Comparison of ENCODE assay signal across 9 cellular contexts in genomic region chr3:42830437-42831320, GRCh38. TPM values are rescaled to one million over a fixed set of nuclear protein-coding genes. Genes with fewer than 3 reads are reported as not detected.
A peak's percentile ranks its signal among the peaks of the same experiment; 100 is the strongest.
DNase-seq lines count a peak whose midpoint lies in the region; ATAC-seq and TF ChIP-seq lines count a peak whose summit lies in the region.
"Had no signal": no experiment of that assay in that cellular context is flagged by ENCODE, and none has a peak within 500 bp of the region (broad histone marks: within the 10 kb centered on the region; RNA-seq: fewer than 3 reads in every experiment).

No MANE protein-coding gene starts in this region.

- H3K9ac ChIP-seq in GM23248: no peak overlapping the region

- ATAC-seq in RWPE2 (ENCODE audit: low read depth): no peak; the same call in 2 of the 3 replicates
- ATAC-seq in gastroesophageal sphincter: peak; percentile 53

- H3K9me3 Mint-ChIP-seq in type B pancreatic cell (no peaks in the 10 kb centered on the region), endothelial cell (ENCODE audit: unreplicated experiment) (no peaks in the 10 kb centered on the region)

- no peaks in the 10 kb centered on the region; the same call in 1 of the 2 replicates for H3F3A ChIP-seq in GM23248 (ENCODE audit: insufficient read depth)

- H3K4me2 ChIP-seq in GM23248 (ENCODE audit: unreplicated experiment): no peak overlapping the region

- no peak overlapping the region for H2AFZ ChIP-seq in GM23248

- H3K36me3 Mint-ChIP-seq in type B pancreatic cell (no peaks in the 10 kb centered on the region), endothelial cell (ENCODE audit: low read depth, unreplicated experiment) (no peaks in the 10 kb centered on the region)

- H3K27ac ChIP-seq in AG04450 (ENCODE audit: low read depth, low read length) (no peak overlapping the region), GM23248 (no peak overlapping the region), RWPE2 (ENCODE audit: poor library complexity, severe bottlenecking) (no peak overlapping the region), gastroesophageal sphincter (no peak overlapping the region)

- DNase-seq in AG04450 (ENCODE audit: low read depth, low spot score) (no peak), GM23248 (peak; percentile 56), RWPE2 (ENCODE audit: low spot score) (no peak), type B pancreatic cell (ENCODE audit: extremely low spot score, unreplicated experiment) (no peak), endothelial cell (ENCODE audit: low spot score) (no peak), cerebellum (ENCODE audit: low spot score) (no peak)
- no peak for DNase-seq in activated CD4-positive, alpha-beta T cell treated with anti-CD3 and anti-CD28 coated beads, Interleukin-2, amount 50 U/mL, for 4 hours

- H3K9me3 ChIP-seq in AG04450 (ENCODE audit: control insufficient read depth, insufficient read depth, low read length): no peaks in the 10 kb centered on the region
- H3K9me3 ChIP-seq in GM23248 (ENCODE audit: low read depth): no peaks in the 10 kb centered on the region
- H3K9me3 ChIP-seq in RWPE2 (ENCODE audit: severe bottlenecking): no peaks in the 10 kb centered on the region
- no peaks in the 10 kb centered on the region for H3K9me3 ChIP-seq in gastroesophageal sphincter

- H3K4me1 Mint-ChIP-seq in type B pancreatic cell (ENCODE audit: unreplicated experiment) (peaks cover 9% of the 10 kb centered on the region), endothelial cell (ENCODE audit: unreplicated experiment) (no peaks in the 10 kb centered on the region)

- H3K27me3 ChIP-seq in AG04450 (ENCODE audit: control insufficient read depth, insufficient read depth, low read length): peaks cover 10% of the 10 kb centered on the region
- 0 out of 2 replicates have a peak, but pooled peaks cover 7% of the 10 kb centered on the region for H3K27me3 ChIP-seq in GM23248 (replicated peaks; ENCODE audit: insufficient read depth)
- no peaks in the 10 kb centered on the region for H3K27me3 ChIP-seq in RWPE2 (ENCODE audit: insufficient read depth, poor library complexity, severe bottlenecking)
- H3K27me3 ChIP-seq in gastroesophageal sphincter: no peaks in the 10 kb centered on the region

- no peak for TF ChIP-seq EP300 in gastroesophageal sphincter (IDR thresholded peaks at IDR 0.05)

- TF ChIP-seq CTCF in AG04450 (IDR thresholded peaks at IDR 0.05; ENCODE audit: low read depth, low read length) (peak; percentile 41), RWPE2 (IDR thresholded peaks at IDR 0.05; ENCODE audit: poor library complexity, severe bottlenecking) (peak; percentile 65), gastroesophageal sphincter (IDR thresholded peaks at IDR 0.05) (peak; percentile 51 to 82 (median 74)), type B pancreatic cell (conservative IDR thresholded peaks at IDR 0.05) (peak; percentile 65), endothelial cell (IDR thresholded peaks at IDR 0.05; ENCODE audit: unreplicated experiment) (no peak)

- no peaks in the 10 kb centered on the region for H3K36me3 ChIP-seq in GM23248 (ENCODE audit: low read depth)
- H3K36me3 ChIP-seq in RWPE2 (ENCODE audit: low read depth): no peaks in the 10 kb centered on the region
- H3K36me3 ChIP-seq in gastroesophageal sphincter: no peaks in the 10 kb centered on the region

- 36 to 38% methylated on average over 7 of the region's 7 CpGs for WGBS in GM23248 (ENCODE audit: low coverage in 1 of 2, low lambda C conversion rate in 2 of 2, missing lambda C conversion rate in 2 of 2), 2 experiments
- 25 to 34% methylated on average over 7 of the region's 7 CpGs for WGBS in gastroesophageal sphincter (ENCODE audit: low coverage in 1 of 2), 2 donors

- POLR2A ChIA-PET in AG04450 (lab: Yijun Ruan, JAX): no interaction called here

- H3K4me3 Mint-ChIP-seq in type B pancreatic cell: no peak overlapping the region
- no peak overlapping the region for H3K4me3 Mint-ChIP-seq in endothelial cell (ENCODE audit: unreplicated experiment)

- no peak for TF ChIP-seq POLR2A in gastroesophageal sphincter (IDR thresholded peaks at IDR 0.05)

- no peaks in the 10 kb centered on the region for H3K9me2 ChIP-seq in GM23248 (ENCODE audit: insufficient read depth)

- CTCF ChIA-PET in AG04450 (lab: Charles Lee): interaction anchor here (0.5 to 1.4 kb wide), 9 partner anchors 9 to 230 kb away, joined by 3 to 5 read pairs (median 4); no protein-coding TSS in a partner anchor

- in situ Hi-C loops in GM23248 (cut with MboI): no loop called here

- H3K4me1 ChIP-seq in GM23248 (ENCODE audit: insufficient read depth): no peaks in the 10 kb centered on the region
- H3K4me1 ChIP-seq in RWPE2 (ENCODE audit: insufficient read depth, poor library complexity, severe bottlenecking): peaks cover 35% of the 10 kb centered on the region
- H3K4me1 ChIP-seq in gastroesophageal sphincter: peaks cover 0 to 17% (median 4%) of the 10 kb centered on the region in 3 donors

- H4K20me1 ChIP-seq in GM23248 (ENCODE audit: insufficient read depth): no peaks in the 10 kb centered on the region

- H3K27me3 Mint-ChIP-seq in type B pancreatic cell (peaks cover 5% of the 10 kb centered on the region), endothelial cell (ENCODE audit: unreplicated experiment) (peaks cover 2% of the 10 kb centered on the region)

- no peak overlapping the region for H3K4me3 ChIP-seq in AG04450 (ENCODE audit: low read depth, low read length)
- no peak overlapping the region for H3K4me3 ChIP-seq in GM23248
- H3K4me3 ChIP-seq in RWPE2 (ENCODE audit: severe bottlenecking): no peak overlapping the region
- H3K4me3 ChIP-seq in gastroesophageal sphincter: no peak overlapping the region

- peak overlapping the region; percentile 13 for H3K27ac Mint-ChIP-seq in type B pancreatic cell
- no peak overlapping the region for H3K27ac Mint-ChIP-seq in endothelial cell (ENCODE audit: unreplicated experiment)

- H3K79me2 ChIP-seq in GM23248 (ENCODE audit: insufficient read depth): no peaks in the 10 kb centered on the region

RNA-seq across cellular contexts. Expression of gene ACKR2, which starts 21.4 kb away (rescaled TPM):
- polyA plus RNA-seq in AG04450 (2011; rRNA removed) (0.04 TPM in 1 of 2 replicates, not detected in the other), GM23248 (2016; fragmentation: Nextera tagmentation; extraction: Ambion mirVana) (0.23 and 0.32 TPM in 2 replicates)
- not detected in 2 replicates for polyA minus RNA-seq in AG04450 (2011; rRNA and poly(A)+ RNA removed)
- 0.11 TPM in 1 of 2 replicates, not detected in the other for total RNA-seq in GM23248 (2014; rRNA removed; shearing (Covaris generic))
- total RNA-seq in gastroesophageal sphincter (1 to 10 TPM; 5.9 to 9.3 (median 7.4) TPM), type B pancreatic cell (ENCODE audit: low replicate concordance) (3.5 and 3.9 TPM in 2 replicates), endothelial cell (ENCODE audit: unreplicated experiment) (3.8 TPM), cerebellum (not detected)

RNA-seq across cellular contexts. Expression of gene HIGD1A, which starts 26.4 kb away (rescaled TPM):
- polyA plus RNA-seq in AG04450 (2011; rRNA removed) (158 and 225 TPM in 2 replicates), GM23248 (2016; fragmentation: Nextera tagmentation; extraction: Ambion mirVana) (211 and 217 TPM in 2 replicates)
- polyA minus RNA-seq in AG04450 (2011; rRNA and poly(A)+ RNA removed): 19.3 and 39.3 TPM in 2 replicates
- 154 and 173 TPM in 2 replicates for total RNA-seq in GM23248 (2014; rRNA removed; shearing (Covaris generic))
- total RNA-seq in gastroesophageal sphincter (100 to 1,000 TPM; 173 to 657 (median 393) TPM), type B pancreatic cell (ENCODE audit: low replicate concordance) (100 and 130 TPM in 2 replicates), endothelial cell (ENCODE audit: unreplicated experiment) (60.7 TPM), cerebellum (75.1 TPM)

RNA-seq across cellular contexts. Expression of gene CYP8B1, which starts 45.0 kb away (rescaled TPM):
- polyA plus RNA-seq in AG04450 (2011; rRNA removed) (not detected in 2 replicates), GM23248 (2016; fragmentation: Nextera tagmentation; extraction: Ambion mirVana) (not detected in 2 replicates)
- not detected in 2 replicates for polyA minus RNA-seq in AG04450 (2011; rRNA and poly(A)+ RNA removed)
- total RNA-seq in GM23248 (2014; rRNA removed; shearing (Covaris generic)): not detected in 2 replicates
- total RNA-seq in gastroesophageal sphincter (not detected), type B pancreatic cell (ENCODE audit: low replicate concordance) (not detected in 2 replicates), endothelial cell (ENCODE audit: unreplicated experiment) (not detected), cerebellum (not detected)
- total RNA-seq: dermis microvascular lymphatic vessel endothelial cell had no signal

RNA-seq across cellular contexts. Expression of gene CCDC13, which starts 57.6 kb away (rescaled TPM):
- polyA plus RNA-seq in AG04450 (2011; rRNA removed) (0.20 TPM in 1 of 2 replicates, not detected in the other), GM23248 (2016; fragmentation: Nextera tagmentation; extraction: Ambion mirVana) (0.41 and 1.1 TPM in 2 replicates)
- 0.51 TPM in 1 of 2 replicates, not detected in the other for polyA minus RNA-seq in AG04450 (2011; rRNA and poly(A)+ RNA removed)
- total RNA-seq in GM23248 (2014; rRNA removed; shearing (Covaris generic)): 0.22 and 1.3 TPM in 2 replicates
- total RNA-seq in gastroesophageal sphincter (1 to 10 TPM; 2.8 to 7.4 (median 5.6) TPM), type B pancreatic cell (ENCODE audit: low replicate concordance) (0.71 and 2.4 TPM in 2 replicates), endothelial cell (ENCODE audit: unreplicated experiment) (0.41 TPM), cerebellum (1.4 TPM)
